In the genomic region with DNA sequence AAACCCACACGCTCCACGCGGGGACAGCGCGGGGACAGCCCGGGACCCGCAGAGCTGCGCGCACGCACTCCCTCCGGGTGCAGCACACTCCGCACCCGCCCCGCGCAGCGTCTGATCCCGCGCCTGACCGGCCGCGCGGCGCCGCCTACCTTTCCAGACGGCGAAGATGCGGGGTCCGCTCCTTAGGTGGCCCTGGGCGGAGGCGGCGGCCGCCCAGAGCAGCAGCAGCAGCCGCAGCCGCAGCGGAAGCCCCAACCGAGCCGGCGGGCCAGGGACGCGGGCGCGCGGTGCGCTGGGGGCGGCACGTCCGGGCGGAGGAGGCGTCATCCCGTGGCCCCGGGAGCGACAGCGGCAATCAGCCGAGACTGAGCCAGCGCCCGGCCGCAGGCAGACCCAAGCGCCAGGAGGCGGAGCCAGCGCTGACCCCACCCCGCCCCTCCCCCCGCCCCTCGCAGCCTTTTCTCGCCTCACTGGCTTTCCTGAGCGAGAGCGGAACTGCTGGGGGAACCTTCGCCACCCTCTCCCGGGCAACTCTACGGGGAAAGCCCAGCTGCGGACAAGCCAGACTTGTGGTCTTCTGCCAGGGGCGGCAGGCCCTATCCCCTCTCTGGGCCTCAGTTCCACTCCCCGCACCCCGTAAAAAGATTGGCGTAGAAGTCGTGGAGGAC, we compare ENCODE assay signal across 7 cellular contexts. TPM values are rescaled to one million over a fixed set of nuclear protein-coding genes. Genes with fewer than 3 reads are reported as not detected.
DNase-seq lines count a peak whose midpoint lies in the region; ATAC-seq, FAIRE-seq and TF ChIP-seq lines count a peak whose summit lies in the region.

TSS of gene SEMA7A (minus strand) at position 367 of the 668 bp plus-strand sequence. CDS start at position 327, 40 bp downstream.

- no peaks in the 10 kb centered on the region for H3K36me3 ChIP-seq in kidney (ENCODE audit: control insufficient read depth in 1 of 2, insufficient read depth in 2 of 2, low read length in 2 of 2)

- no peak for TF ChIP-seq CTCF in kidney (IDR thresholded peaks at IDR 0.05; ENCODE audit: borderline replicate concordance, extremely low read depth, insufficient read depth)

- DNase-seq in NCI-H2171 (lab: John Stamatoyannopoulos, UW) (peak; percentile 69), cerebellar cortex (ENCODE audit: low spot score) (peak; percentile 85), kidney (peak; percentile 94)
- peak; percentile 90 for DNase-seq in stimulated activated CD4-positive, alpha-beta T cell treated with anti-CD3 and anti-CD28 coated beads, Interleukin-15, amount 100 ng/mL, for 24 hours

- FAIRE-seq in kidney (lab: Jason Lieb, UNC): no peak

- peak within 1 kb of the TSS in 1 of 2 donors; percentile 37 for H3K9ac ChIP-seq in kidney (ENCODE audit: low read length in 2 of 2)

- H3K4me3 ChIP-seq in kidney (ENCODE audit: low read length in 2 of 2): peak within 1 kb of the TSS; percentile 41 to 64

- peak; percentile 99 for TF ChIP-seq POLR2A in GM18505 (IDR thresholded peaks at IDR 0.05; ENCODE audit: borderline replicate concordance, extremely low read depth, insufficient read depth, insufficient read length)

- H3K4me1 ChIP-seq in kidney (ENCODE audit: control insufficient read depth in 1 of 2, insufficient read depth in 1 of 2, low read depth in 1 of 2, low read length in 2 of 2): peaks cover 0 to 6% of the 10 kb centered on the region in 2 donors

- intact Hi-C loops in kidney (cut with DNase I): no loop called here

- ATAC-seq in GM18505 (IDR thresholded peaks at IDR 0.05; ENCODE audit: unreplicated experiment): peak; percentile 64
- ATAC-seq in HG02759 (IDR thresholded peaks at IDR 0.05; ENCODE audit: unreplicated experiment): peak; percentile 75
- ATAC-seq in activated CD4-positive, CD25-positive, alpha-beta regulatory T cell treated with anti-CD3 and anti-CD28 coated beads, Interleukin-2, amount 50 U/mL, for 24 hours: peak; percentile 86 to 90

- H3K27ac ChIP-seq in kidney (ENCODE audit: low read depth in 2 of 2, low read length in 2 of 2): no peak within 1 kb of the TSS

- no peaks in the 10 kb centered on the region for H3K9me3 ChIP-seq in kidney (ENCODE audit: control insufficient read depth in 1 of 2, low read length in 2 of 2)

RNA-seq across cellular contexts. Expression of gene SEMA7A, which starts in this region (rescaled TPM):
- 3.6 TPM for total RNA-seq in kidney
- polyA plus RNA-seq in kidney (ENCODE audit: insufficient read depth, low read depth, low replicate concordance): 2.8 TPM
